ENCODE assay signal across 15 cellular contexts in genomic region chr11:86988351-86988881, GRCh38.
"Had no signal": no experiment of that assay in that cellular context is flagged by ENCODE, and none has a peak within 500 bp of the region (broad histone marks: within the 10 kb centered on the region; RNA-seq: fewer than 3 reads in every experiment).

No MANE protein-coding gene starts in this region.

- ATAC-seq: effector memory CD8-positive, alpha-beta T cell had no signal

- H3K9me3 Mint-ChIP-seq: effector memory CD8-positive, alpha-beta T cell; immature natural killer cell; memory B cell had no signal

- H3K36me3 ChIP-seq: left ventricle myocardium inferior, tibial artery, WERI-Rb-1 had no signal

- H3K4me3 ChIP-seq: left ventricle myocardium inferior, tibial artery had no signal

- H3K27me3 ChIP-seq: tibial artery had no signal

- H3K4me1 Mint-ChIP-seq: immature natural killer cell, memory B cell had no signal

- H3K4me3 Mint-ChIP-seq: activated naive CD8-positive, alpha-beta T cell; effector memory CD8-positive, alpha-beta T cell; immature natural killer cell; memory B cell had no signal

- H3K27ac Mint-ChIP-seq: activated naive CD8-positive, alpha-beta T cell; effector memory CD8-positive, alpha-beta T cell; immature natural killer cell; memory B cell had no signal

- H3K27ac ChIP-seq: WERI-Rb-1 had no signal

- DNase-seq: activated CD4-positive, alpha-beta T cell treated with anti-CD3 and anti-CD28 coated beads for 1 hour; activated CD8-positive, alpha-beta memory T cell treated with anti-CD3 and anti-CD28 coated beads for 24 hours; effector memory CD8-positive, alpha-beta T cell; immature natural killer cell; kidney glomerular epithelial cell; left ventricle myocardium inferior; occipital lobe; posterior cingulate gyrus; stimulated activated CD8-positive, alpha-beta memory T cell treated with anti-CD3 and anti-CD28 coated beads, Interleukin-4, amount 100 ng/mL, for 48 hours; stimulated activated naive CD4-positive, alpha-beta T cell; tibial artery; WERI-Rb-1 had no signal

- H3K9me3 ChIP-seq: left ventricle myocardium inferior, tibial artery had no signal

- FAIRE-seq: urothelium cell line had no signal

- H3K36me3 Mint-ChIP-seq: activated naive CD8-positive, alpha-beta T cell; immature natural killer cell; memory B cell had no signal
